1 cellular context compared by ENCODE assay signal in the genomic region with DNA sequence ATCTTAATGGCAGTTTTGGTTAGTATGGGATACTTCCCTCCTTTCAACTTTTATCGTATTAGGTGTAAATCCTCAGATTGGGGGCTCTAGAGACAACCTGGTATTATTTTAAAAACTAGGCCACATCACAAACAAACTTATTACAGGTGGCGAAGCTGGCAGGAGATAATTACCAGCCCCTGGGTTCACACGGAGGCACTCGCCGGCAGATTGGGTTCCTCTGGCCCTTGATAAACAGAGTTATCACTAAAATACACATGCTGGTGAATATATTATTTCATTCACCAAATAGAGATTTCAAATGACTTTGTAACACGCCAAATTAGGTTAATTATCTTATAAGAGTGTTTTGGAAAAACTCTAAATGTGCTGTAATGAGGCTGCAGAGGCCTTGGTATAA.
TF ChIP-seq lines count a peak whose summit lies in the region.

No MANE protein-coding gene starts in this region.

TF ChIP-seq in H1, 55 proteins besides CTCF, POLR2A, EP300 and RAD21 (continued from another document):
- TF ChIP-seq CHD7 (IDR thresholded peaks at IDR 0.05; ENCODE audit: insufficient replicate concordance, low read length) (no peak), SAP30 (IDR thresholded peaks at IDR 0.05; ENCODE audit: insufficient read depth, insufficient replicate concordance, low read length) (no peak), CHD1 (IDR thresholded peaks at IDR 0.05; ENCODE audit: low read depth, low read length) (no peak)
